ENCODE assay signal across 18 cellular contexts in the genomic region with DNA sequence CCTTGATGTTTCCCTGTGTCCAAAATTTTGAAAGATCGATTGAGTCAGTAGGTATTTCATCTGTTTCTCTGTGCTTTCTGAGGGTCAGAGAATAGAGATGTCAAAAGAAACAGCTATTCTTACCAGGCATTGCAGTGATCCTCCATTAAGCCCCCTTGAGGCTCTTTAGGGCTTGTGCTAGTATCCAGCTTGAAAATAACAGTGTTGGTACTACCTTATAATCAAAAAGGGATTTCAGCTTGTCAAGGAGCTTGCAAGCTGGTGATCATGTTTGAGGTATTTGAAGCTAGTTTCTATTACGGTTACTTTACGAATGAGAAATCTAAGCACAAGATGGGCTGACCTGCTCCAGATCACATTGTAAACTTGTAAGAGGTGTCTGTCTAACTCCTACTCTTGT.
DNase-seq lines count a peak whose midpoint lies in the region; TF ChIP-seq lines count a peak whose summit lies in the region.
"Had no signal": no experiment of that assay in that cellular context is flagged by ENCODE, and none has a peak within 500 bp of the region (broad histone marks: within the 10 kb centered on the region; RNA-seq: fewer than 3 reads in every experiment).

No MANE protein-coding gene starts in this region.

- no peak overlapping the region for H2AFZ ChIP-seq in neural cell (ENCODE audit: low read depth, low read length)

- no peak overlapping the region for H3K9ac ChIP-seq in endodermal cell (ENCODE audit: extremely low read depth, low read length, poor library complexity, severe bottlenecking)
- no peak overlapping the region for H3K9ac ChIP-seq in neural cell (ENCODE audit: low read length)
- H3K9ac ChIP-seq: BLaER1 had no signal

- no peaks in the 10 kb centered on the region for H3K9me2 ChIP-seq in neural cell (ENCODE audit: insufficient read depth, low read length)

- no peaks in the 10 kb centered on the region for H3F3A ChIP-seq in neural cell (ENCODE audit: insufficient read depth, low read length, poor library complexity, severe bottlenecking)

- 86 to 94% methylated on average over 3 of the region's 3 CpGs for WGBS in endodermal cell (ENCODE audit: insufficient coverage in 1 of 2, insufficient read length in 1 of 2), 2 experiments

- no peak overlapping the region for H3K4me2 ChIP-seq in neural cell (ENCODE audit: low read length)
- H3K4me2 ChIP-seq: BLaER1 had no signal

- no peak for TF ChIP-seq RAD21 in neural cell (conservative IDR thresholded peaks at IDR 0.05)

- H3K79me2 ChIP-seq in neural cell (replicated peaks; ENCODE audit: insufficient read depth, low read length), result no peaks in the 10 kb centered on the region

- H3K27me3 ChIP-seq in H7 (ENCODE audit: control insufficient read depth, insufficient read depth, low read length) (no peaks in the 10 kb centered on the region), endodermal cell (ENCODE audit: control insufficient read depth, insufficient read depth, low read length, poor library complexity, severe bottlenecking) (no peaks in the 10 kb centered on the region), neural cell (ENCODE audit: insufficient read depth, low read depth, low read length) (no peaks in the 10 kb centered on the region), WERI-Rb-1 (ENCODE audit: insufficient read depth, low read depth, severe bottlenecking) (no peaks in the 10 kb centered on the region)
- H3K27me3 ChIP-seq: BE2C, BLaER1 had no signal

- H3K27ac ChIP-seq in endodermal cell (ENCODE audit: low read depth, low read length) (no peak overlapping the region), neural cell (ENCODE audit: low read length) (no peak overlapping the region), WERI-Rb-1 (no peak overlapping the region)
- H3K27ac ChIP-seq: BLaER1 had no signal

- H3K36me3 ChIP-seq in H7 (replicated peaks; ENCODE audit: control insufficient read depth, insufficient read depth, low read length) (no peaks in the 10 kb centered on the region), endodermal cell (ENCODE audit: control insufficient read depth, insufficient read depth, low read length) (no peaks in the 10 kb centered on the region), neural cell (ENCODE audit: insufficient read depth, low read length) (no peaks in the 10 kb centered on the region), WERI-Rb-1 (no peaks in the 10 kb centered on the region)
- H3K36me3 ChIP-seq: BE2C, BLaER1 had no signal

- no peak overlapping the region for H3K4me3 ChIP-seq in H7 (ENCODE audit: insufficient read depth, low read depth, low read length)
- H3K4me3 ChIP-seq in endodermal cell (ENCODE audit: low read length), result no peak overlapping the region
- H3K4me3 ChIP-seq in neural cell (ENCODE audit: low read length), result no peak overlapping the region
- no peak overlapping the region for H3K4me3 ChIP-seq in WERI-Rb-1 (ENCODE audit: low read depth, low read length)
- H3K4me3 ChIP-seq: BLaER1 had no signal

- no peaks in the 10 kb centered on the region for H3K36me3 Mint-ChIP-seq in endodermal cell (ENCODE audit: low read depth)
- no peaks in the 10 kb centered on the region for H3K36me3 Mint-ChIP-seq in osteocyte (ENCODE audit: unreplicated experiment)
- H3K36me3 Mint-ChIP-seq: CD14-positive monocyte had no signal

- DNase-seq in H7 (peak; percentile 7), endodermal cell (no peak), osteocyte (ENCODE audit: extremely low spot score, unreplicated experiment) (no peak), NCI-H1436 (lab: John Stamatoyannopoulos, UW) (no peak), WERI-Rb-1 (no peak)
- DNase-seq: 8988T; ACHN; BE2C; C1 segment of cervical spinal cord; CD4-positive, alpha-beta memory T cell; CD4-positive, CD25-positive, alpha-beta regulatory T cell; CD8-positive, alpha-beta memory T cell; COR-L47; DMS79 treated with DMSO at 0.1 percent for 48 hours; GF-D8 had no signal

- H3K4me1 ChIP-seq in endodermal cell (ENCODE audit: control insufficient read depth, insufficient read depth, low read length), result no peaks in the 10 kb centered on the region
- H3K4me1 ChIP-seq: BE2C, BLaER1 had no signal

- H3K9me3 Mint-ChIP-seq in endodermal cell (peaks cover 29% of the 10 kb centered on the region), osteocyte (ENCODE audit: unreplicated experiment) (peaks cover 18% of the 10 kb centered on the region)

- no peak for TF ChIP-seq EP300 in neural cell (conservative IDR thresholded peaks at IDR 0.05; ENCODE audit: poor library complexity, severe bottlenecking)

- TF ChIP-seq CTCF in endodermal cell (conservative IDR thresholded peaks at IDR 0.05) (peak; percentile 52), neural cell (IDR thresholded peaks at IDR 0.05; ENCODE audit: poor library complexity, severe bottlenecking) (peak; percentile 14), osteocyte (IDR thresholded peaks at IDR 0.05) (no peak), WERI-Rb-1 (IDR thresholded peaks at IDR 0.05; ENCODE audit: low read depth, low read length) (no peak)

- H4K20me1 ChIP-seq in neural cell (ENCODE audit: insufficient read depth), result no peaks in the 10 kb centered on the region
- H4K20me1 ChIP-seq: BLaER1 had no signal

- H3K27ac Mint-ChIP-seq in endodermal cell, result no peak overlapping the region
- no peak overlapping the region for H3K27ac Mint-ChIP-seq in osteocyte (ENCODE audit: unreplicated experiment)
- H3K27ac Mint-ChIP-seq: CD14-positive monocyte; CD4-positive, alpha-beta memory T cell; CD4-positive, CD25-positive, alpha-beta regulatory T cell; CD8-positive, alpha-beta memory T cell had no signal

- no peak overlapping the region for H3K4me3 Mint-ChIP-seq in endodermal cell
- H3K4me3 Mint-ChIP-seq in osteocyte (ENCODE audit: unreplicated experiment), result no peak overlapping the region
- H3K4me3 Mint-ChIP-seq: CD14-positive monocyte; CD4-positive, alpha-beta memory T cell; CD4-positive, CD25-positive, alpha-beta regulatory T cell; CD8-positive, alpha-beta memory T cell had no signal

- H3K4me1 Mint-ChIP-seq in endodermal cell, result peaks cover 2% of the 10 kb centered on the region
- H3K4me1 Mint-ChIP-seq in osteocyte (ENCODE audit: unreplicated experiment), result no peaks in the 10 kb centered on the region
- H3K4me1 Mint-ChIP-seq: CD14-positive monocyte; CD4-positive, alpha-beta memory T cell; CD4-positive, CD25-positive, alpha-beta regulatory T cell; CD8-positive, alpha-beta memory T cell had no signal

- H3K9me3 ChIP-seq in endodermal cell (ENCODE audit: control insufficient read depth, low read length) (peaks cover 15% of the 10 kb centered on the region), neural cell (ENCODE audit: low read length) (no peaks in the 10 kb centered on the region), WERI-Rb-1 (ENCODE audit: severe bottlenecking) (peaks cover 5% of the 10 kb centered on the region)
- H3K9me3 ChIP-seq: BE2C had no signal

- H3K27me3 Mint-ChIP-seq in endodermal cell (ENCODE audit: insufficient read depth) (peaks cover 2% of the 10 kb centered on the region), osteocyte (ENCODE audit: unreplicated experiment) (peaks cover 2% of the 10 kb centered on the region)

TF ChIP-seq in neural cell, 6 proteins besides CTCF, POLR2A, EP300 and RAD21:
- no peak for TF ChIP-seq MXI1 (conservative IDR thresholded peaks at IDR 0.05; ENCODE audit: poor library complexity, severe bottlenecking)
- peak; percentile 68 for TF ChIP-seq POLR2AphosphoS5 (IDR thresholded peaks at IDR 0.05)

Comparison
In these comparisons a context has a peak if more than half of its experiments do, and no peak if none do; other contexts are left out.
1. CTCF ChIP-seq: peak in endodermal cell (single experiment) and neural cell (single experiment); none in osteocyte (single experiment) and WERI-Rb-1 (single experiment).